1 cellular context compared by ENCODE assay signal in the genomic region with DNA sequence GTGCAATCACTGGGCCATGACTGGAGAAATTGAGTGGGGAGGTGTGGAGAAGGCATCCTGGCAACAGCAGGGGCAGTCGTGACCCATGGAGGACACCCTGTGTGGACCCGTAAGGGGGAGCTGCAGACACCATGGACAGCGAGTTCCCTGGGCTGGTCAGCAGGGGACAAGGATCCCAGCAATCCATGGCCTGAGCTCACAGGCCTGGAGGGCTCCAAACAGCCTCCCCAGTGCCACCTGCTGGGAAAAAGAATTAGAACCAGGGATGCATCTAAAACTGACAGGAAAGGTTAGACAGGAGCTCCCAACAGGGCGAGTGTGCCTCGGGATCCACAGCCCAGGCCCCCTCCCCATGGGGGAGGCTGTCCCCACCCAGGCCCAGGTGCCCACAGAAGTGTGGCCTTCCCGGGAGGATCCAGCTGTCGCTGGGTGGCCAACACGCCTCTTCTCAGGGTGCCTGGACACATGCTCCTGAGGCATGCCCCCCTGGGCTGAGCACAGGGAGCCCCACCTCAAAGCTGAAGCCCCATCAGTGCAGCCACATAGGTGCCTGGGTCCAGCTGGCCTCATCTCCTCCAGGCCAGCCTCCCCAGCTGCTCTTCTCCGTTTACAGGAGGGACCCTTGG.
A peak's percentile ranks its signal among the peaks of the same experiment; 100 is the strongest.
TF ChIP-seq lines count a peak whose summit lies in the region.

No MANE protein-coding gene starts in this region.

TF ChIP-seq in HepG2, 621 proteins besides CTCF, POLR2A, EP300 and RAD21 (continued from another document and continues in another):
- TF ChIP-seq, protein P1, sequence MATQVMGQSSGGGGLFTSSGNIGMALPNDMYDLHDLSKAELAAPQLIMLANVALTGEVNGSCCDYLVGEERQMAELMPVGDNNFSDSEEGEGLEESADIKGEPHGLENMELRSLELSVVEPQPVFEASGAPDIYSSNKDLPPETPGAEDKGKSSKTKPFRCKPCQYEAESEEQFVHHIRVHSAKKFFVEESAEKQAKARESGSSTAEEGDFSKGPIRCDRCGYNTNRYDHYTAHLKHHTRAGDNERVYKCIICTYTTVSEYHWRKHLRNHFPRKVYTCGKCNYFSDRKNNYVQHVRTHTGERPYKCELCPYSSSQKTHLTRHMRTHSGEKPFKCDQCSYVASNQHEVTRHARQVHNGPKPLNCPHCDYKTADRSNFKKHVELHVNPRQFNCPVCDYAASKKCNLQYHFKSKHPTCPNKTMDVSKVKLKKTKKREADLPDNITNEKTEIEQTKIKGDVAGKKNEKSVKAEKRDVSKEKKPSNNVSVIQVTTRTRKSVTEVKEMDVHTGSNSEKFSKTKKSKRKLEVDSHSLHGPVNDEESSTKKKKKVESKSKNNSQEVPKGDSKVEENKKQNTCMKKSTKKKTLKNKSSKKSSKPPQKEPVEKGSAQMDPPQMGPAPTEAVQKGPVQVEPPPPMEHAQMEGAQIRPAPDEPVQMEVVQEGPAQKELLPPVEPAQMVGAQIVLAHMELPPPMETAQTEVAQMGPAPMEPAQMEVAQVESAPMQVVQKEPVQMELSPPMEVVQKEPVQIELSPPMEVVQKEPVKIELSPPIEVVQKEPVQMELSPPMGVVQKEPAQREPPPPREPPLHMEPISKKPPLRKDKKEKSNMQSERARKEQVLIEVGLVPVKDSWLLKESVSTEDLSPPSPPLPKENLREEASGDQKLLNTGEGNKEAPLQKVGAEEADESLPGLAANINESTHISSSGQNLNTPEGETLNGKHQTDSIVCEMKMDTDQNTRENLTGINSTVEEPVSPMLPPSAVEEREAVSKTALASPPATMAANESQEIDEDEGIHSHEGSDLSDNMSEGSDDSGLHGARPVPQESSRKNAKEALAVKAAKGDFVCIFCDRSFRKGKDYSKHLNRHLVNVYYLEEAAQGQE (IDR thresholded peaks at IDR 0.05; ENCODE audit: borderline replicate concordance in 1 of 2, low read depth in 1 of 2, low read length in 2 of 2): peak; percentile 73 to 93
- TF ChIP-seq ISX (CRISPR knock-in tag; conservative IDR thresholded peaks at IDR 0.05) (no peak), MXI1 (IDR thresholded peaks at IDR 0.05; ENCODE audit: borderline replicate concordance, low read depth, low read length) (peak; percentile 52; the same call in 1 of the 3 replicates), TAF1 (CRISPR knock-in tag; IDR thresholded peaks at IDR 0.05) (peak; percentile 24; the same call in 1 of the 2 replicates), MIER2 (CRISPR knock-in tag; IDR thresholded peaks at IDR 0.05) (peak; percentile 95), ZFY (CRISPR knock-in tag; IDR thresholded peaks at IDR 0.05) (peak; percentile 38; the same call in 1 of the 2 replicates), HDAC2 (CRISPR knock-in tag; IDR thresholded peaks at IDR 0.05) (0 out of 2 replicates have a peak, but pooled peaks have one; percentile 57), NFYC (CRISPR knock-in tag; IDR thresholded peaks at IDR 0.05) (0 out of 2 replicates have a peak, but pooled peaks have one; percentile 13), SYNCRIP (IDR thresholded peaks at IDR 0.05; ENCODE audit: insufficient read depth, low read depth, low read length) (no peak), ZNF263 (CRISPR knock-in tag; IDR thresholded peaks at IDR 0.05) (peak; percentile 59; the same call in 1 of the 2 replicates), FOXA1 (IDR thresholded peaks at IDR 0.05) (no peak), FOXA1 (CRISPR knock-in tag; IDR thresholded peaks at IDR 0.05) (peak; percentile 49), SALL1 (CRISPR knock-in tag; IDR thresholded peaks at IDR 0.05) (peak; percentile 80), MTF2 (CRISPR knock-in tag; IDR thresholded peaks at IDR 0.05; ENCODE audit: borderline replicate concordance) (peak; percentile 75; the same call in 1 of the 2 replicates), XRCC5 (optimal IDR thresholded peaks at IDR 0.05; ENCODE audit: low read length) (peak; percentile 96), CBX5 (CRISPR knock-in tag; IDR thresholded peaks at IDR 0.05; ENCODE audit: borderline replicate concordance) (peak; percentile 44; the same call in 1 of the 2 replicates), ZNF772 (CRISPR knock-in tag; IDR thresholded peaks at IDR 0.05) (0 out of 2 replicates have a peak, but pooled peaks have one; percentile 23), RBM39 (IDR thresholded peaks at IDR 0.05; ENCODE audit: low read depth, low read length, poor library complexity, severe bottlenecking) (peak; percentile 63), TSC22D2 (CRISPR knock-in tag; IDR thresholded peaks at IDR 0.05; ENCODE audit: borderline replicate concordance) (peak; percentile 48; the same call in 1 of the 2 replicates), TOPORS (CRISPR knock-in tag; IDR thresholded peaks at IDR 0.05) (peak; percentile 44; the same call in 1 of the 2 replicates), ZNF430 (CRISPR knock-in tag; IDR thresholded peaks at IDR 0.05) (peak; percentile 66; the same call in 1 of the 2 replicates)
- TF ChIP-seq, protein P2, sequence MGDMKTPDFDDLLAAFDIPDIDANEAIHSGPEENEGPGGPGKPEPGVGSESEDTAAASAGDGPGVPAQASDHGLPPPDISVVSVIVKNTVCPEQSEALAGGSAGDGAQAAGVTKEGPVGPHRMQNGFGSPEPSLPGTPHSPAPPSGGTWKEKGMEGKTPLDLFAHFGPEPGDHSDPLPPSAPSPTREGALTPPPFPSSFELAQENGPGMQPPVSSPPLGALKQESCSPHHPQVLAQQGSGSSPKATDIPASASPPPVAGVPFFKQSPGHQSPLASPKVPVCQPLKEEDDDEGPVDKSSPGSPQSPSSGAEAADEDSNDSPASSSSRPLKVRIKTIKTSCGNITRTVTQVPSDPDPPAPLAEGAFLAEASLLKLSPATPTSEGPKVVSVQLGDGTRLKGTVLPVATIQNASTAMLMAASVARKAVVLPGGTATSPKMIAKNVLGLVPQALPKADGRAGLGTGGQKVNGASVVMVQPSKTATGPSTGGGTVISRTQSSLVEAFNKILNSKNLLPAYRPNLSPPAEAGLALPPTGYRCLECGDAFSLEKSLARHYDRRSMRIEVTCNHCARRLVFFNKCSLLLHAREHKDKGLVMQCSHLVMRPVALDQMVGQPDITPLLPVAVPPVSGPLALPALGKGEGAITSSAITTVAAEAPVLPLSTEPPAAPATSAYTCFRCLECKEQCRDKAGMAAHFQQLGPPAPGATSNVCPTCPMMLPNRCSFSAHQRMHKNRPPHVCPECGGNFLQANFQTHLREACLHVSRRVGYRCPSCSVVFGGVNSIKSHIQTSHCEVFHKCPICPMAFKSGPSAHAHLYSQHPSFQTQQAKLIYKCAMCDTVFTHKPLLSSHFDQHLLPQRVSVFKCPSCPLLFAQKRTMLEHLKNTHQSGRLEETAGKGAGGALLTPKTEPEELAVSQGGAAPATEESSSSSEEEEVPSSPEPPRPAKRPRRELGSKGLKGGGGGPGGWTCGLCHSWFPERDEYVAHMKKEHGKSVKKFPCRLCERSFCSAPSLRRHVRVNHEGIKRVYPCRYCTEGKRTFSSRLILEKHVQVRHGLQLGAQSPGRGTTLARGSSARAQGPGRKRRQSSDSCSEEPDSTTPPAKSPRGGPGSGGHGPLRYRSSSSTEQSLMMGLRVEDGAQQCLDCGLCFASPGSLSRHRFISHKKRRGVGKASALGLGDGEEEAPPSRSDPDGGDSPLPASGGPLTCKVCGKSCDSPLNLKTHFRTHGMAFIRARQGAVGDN (CRISPR knock-in tag; IDR thresholded peaks at IDR 0.05): peak; percentile 59
- TF ChIP-seq, protein P3, sequence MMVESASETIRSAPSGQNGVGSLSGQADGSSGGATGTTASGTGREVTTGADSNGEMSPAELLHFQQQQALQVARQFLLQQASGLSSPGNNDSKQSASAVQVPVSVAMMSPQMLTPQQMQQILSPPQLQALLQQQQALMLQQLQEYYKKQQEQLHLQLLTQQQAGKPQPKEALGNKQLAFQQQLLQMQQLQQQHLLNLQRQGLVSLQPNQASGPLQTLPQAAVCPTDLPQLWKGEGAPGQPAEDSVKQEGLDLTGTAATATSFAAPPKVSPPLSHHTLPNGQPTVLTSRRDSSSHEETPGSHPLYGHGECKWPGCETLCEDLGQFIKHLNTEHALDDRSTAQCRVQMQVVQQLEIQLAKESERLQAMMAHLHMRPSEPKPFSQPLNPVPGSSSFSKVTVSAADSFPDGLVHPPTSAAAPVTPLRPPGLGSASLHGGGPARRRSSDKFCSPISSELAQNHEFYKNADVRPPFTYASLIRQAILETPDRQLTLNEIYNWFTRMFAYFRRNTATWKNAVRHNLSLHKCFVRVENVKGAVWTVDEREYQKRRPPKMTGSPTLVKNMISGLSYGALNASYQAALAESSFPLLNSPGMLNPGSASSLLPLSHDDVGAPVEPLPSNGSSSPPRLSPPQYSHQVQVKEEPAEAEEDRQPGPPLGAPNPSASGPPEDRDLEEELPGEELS (CRISPR knock-in tag; IDR thresholded peaks at IDR 0.05): peak; percentile 28; the same call in 1 of the 2 replicates
- TF ChIP-seq, protein P4, sequence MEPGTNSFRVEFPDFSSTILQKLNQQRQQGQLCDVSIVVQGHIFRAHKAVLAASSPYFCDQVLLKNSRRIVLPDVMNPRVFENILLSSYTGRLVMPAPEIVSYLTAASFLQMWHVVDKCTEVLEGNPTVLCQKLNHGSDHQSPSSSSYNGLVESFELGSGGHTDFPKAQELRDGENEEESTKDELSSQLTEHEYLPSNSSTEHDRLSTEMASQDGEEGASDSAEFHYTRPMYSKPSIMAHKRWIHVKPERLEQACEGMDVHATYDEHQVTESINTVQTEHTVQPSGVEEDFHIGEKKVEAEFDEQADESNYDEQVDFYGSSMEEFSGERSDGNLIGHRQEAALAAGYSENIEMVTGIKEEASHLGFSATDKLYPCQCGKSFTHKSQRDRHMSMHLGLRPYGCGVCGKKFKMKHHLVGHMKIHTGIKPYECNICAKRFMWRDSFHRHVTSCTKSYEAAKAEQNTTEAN (CRISPR knock-in tag; conservative IDR thresholded peaks at IDR 0.05): 0 out of 2 replicates have a peak, but pooled peaks have one; percentile 23
- TF ChIP-seq, protein P5, sequence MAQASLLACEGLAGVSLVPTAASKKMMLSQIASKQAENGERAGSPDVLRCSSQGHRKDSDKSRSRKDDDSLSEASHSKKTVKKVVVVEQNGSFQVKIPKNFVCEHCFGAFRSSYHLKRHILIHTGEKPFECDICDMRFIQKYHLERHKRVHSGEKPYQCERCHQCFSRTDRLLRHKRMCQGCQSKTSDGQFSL (CRISPR knock-in tag; IDR thresholded peaks at IDR 0.05): 0 out of 2 replicates have a peak, but pooled peaks have one; percentile 41
- TF ChIP-seq, protein P6, sequence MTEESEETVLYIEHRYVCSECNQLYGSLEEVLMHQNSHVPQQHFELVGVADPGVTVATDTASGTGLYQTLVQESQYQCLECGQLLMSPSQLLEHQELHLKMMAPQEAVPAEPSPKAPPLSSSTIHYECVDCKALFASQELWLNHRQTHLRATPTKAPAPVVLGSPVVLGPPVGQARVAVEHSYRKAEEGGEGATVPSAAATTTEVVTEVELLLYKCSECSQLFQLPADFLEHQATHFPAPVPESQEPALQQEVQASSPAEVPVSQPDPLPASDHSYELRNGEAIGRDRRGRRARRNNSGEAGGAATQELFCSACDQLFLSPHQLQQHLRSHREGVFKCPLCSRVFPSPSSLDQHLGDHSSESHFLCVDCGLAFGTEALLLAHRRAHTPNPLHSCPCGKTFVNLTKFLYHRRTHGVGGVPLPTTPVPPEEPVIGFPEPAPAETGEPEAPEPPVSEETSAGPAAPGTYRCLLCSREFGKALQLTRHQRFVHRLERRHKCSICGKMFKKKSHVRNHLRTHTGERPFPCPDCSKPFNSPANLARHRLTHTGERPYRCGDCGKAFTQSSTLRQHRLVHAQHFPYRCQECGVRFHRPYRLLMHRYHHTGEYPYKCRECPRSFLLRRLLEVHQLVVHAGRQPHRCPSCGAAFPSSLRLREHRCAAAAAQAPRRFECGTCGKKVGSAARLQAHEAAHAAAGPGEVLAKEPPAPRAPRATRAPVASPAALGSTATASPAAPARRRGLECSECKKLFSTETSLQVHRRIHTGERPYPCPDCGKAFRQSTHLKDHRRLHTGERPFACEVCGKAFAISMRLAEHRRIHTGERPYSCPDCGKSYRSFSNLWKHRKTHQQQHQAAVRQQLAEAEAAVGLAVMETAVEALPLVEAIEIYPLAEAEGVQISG (CRISPR knock-in tag; IDR thresholded peaks at IDR 0.05): peak; percentile 76
- TF ChIP-seq, protein P7, sequence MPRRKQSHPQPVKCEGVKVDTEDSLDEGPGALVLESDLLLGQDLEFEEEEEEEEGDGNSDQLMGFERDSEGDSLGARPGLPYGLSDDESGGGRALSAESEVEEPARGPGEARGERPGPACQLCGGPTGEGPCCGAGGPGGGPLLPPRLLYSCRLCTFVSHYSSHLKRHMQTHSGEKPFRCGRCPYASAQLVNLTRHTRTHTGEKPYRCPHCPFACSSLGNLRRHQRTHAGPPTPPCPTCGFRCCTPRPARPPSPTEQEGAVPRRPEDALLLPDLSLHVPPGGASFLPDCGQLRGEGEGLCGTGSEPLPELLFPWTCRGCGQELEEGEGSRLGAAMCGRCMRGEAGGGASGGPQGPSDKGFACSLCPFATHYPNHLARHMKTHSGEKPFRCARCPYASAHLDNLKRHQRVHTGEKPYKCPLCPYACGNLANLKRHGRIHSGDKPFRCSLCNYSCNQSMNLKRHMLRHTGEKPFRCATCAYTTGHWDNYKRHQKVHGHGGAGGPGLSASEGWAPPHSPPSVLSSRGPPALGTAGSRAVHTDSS (CRISPR knock-in tag; conservative IDR thresholded peaks at IDR 0.05): no peak
